8 cellular contexts compared by ENCODE assay signal in genomic region chr6:166382500-166382932, GRCh38. TPM values are rescaled to one million over a fixed set of nuclear protein-coding genes. Genes with fewer than 3 reads are reported as not detected.
A peak's percentile ranks its signal among the peaks of the same experiment; 100 is the strongest.
DNase-seq lines count a peak whose midpoint lies in the region; ATAC-seq and TF ChIP-seq lines count a peak whose summit lies in the region.

No MANE protein-coding gene starts in this region.

- POLR2A ChIA-PET in OCI-LY7 (lab: Charles Lee): no interaction called here

- no peaks in the 10 kb centered on the region for H3K36me3 Mint-ChIP-seq in endothelial cell (ENCODE audit: low read depth, unreplicated experiment)

- H4K20me1 ChIP-seq in OCI-LY7 (ENCODE audit: insufficient read depth, low read length): 0 out of 2 replicates have a peak, but pooled peaks cover 4% of the 10 kb centered on the region
- H4K20me1 ChIP-seq in neural cell (ENCODE audit: insufficient read depth): no peaks in the 10 kb centered on the region

- H3K4me3 ChIP-seq in AG09309 (ENCODE audit: control insufficient read depth, low read depth, low read length) (peak overlapping the region; percentile 84), OCI-LY7 (ENCODE audit: low read depth, low read length, poor library complexity, severe bottlenecking) (peak overlapping the region; percentile 85), neural cell (ENCODE audit: low read length) (peak overlapping the region; percentile 97)

- H3K4me3 Mint-ChIP-seq in endothelial cell (ENCODE audit: unreplicated experiment): peak overlapping the region; percentile 94

- H3K4me2 ChIP-seq in OCI-LY7 (ENCODE audit: low read length): peak overlapping the region; percentile 100
- peak overlapping the region; percentile 71 for H3K4me2 ChIP-seq in neural cell (ENCODE audit: low read length)

- no peaks in the 10 kb centered on the region for H3K36me3 ChIP-seq in OCI-LY7 (ENCODE audit: insufficient read depth, low read length)
- H3K36me3 ChIP-seq in neural cell (ENCODE audit: insufficient read depth, low read length): no peaks in the 10 kb centered on the region

- TF ChIP-seq RAD21 in neural cell (conservative IDR thresholded peaks at IDR 0.05): no peak

- TF ChIP-seq CTCF in AG09309 (IDR thresholded peaks at IDR 0.05; ENCODE audit: control insufficient read depth, insufficient read depth, low read depth, low read length, missing control alignments) (no peak), OCI-LY7 (conservative IDR thresholded peaks at IDR 0.05; ENCODE audit: low read length) (no peak), endothelial cell (IDR thresholded peaks at IDR 0.05; ENCODE audit: unreplicated experiment) (no peak), neural cell (IDR thresholded peaks at IDR 0.05; ENCODE audit: poor library complexity, severe bottlenecking) (no peak)

- no peak for TF ChIP-seq EP300 in neural cell (conservative IDR thresholded peaks at IDR 0.05; ENCODE audit: poor library complexity, severe bottlenecking)

- BruUV-seq in OCI-LY7 (replicated peaks; lab: Mats Ljungman, UMichigan): no TSS peak

- H3K9ac ChIP-seq in neural cell (ENCODE audit: low read length): peak overlapping the region; percentile 73

- no peaks in the 10 kb centered on the region for H3F3A ChIP-seq in neural cell (ENCODE audit: insufficient read depth, low read length, poor library complexity, severe bottlenecking)

- no peak overlapping the region for H3K27ac Mint-ChIP-seq in endothelial cell (ENCODE audit: unreplicated experiment)

- H3K9me2 ChIP-seq in OCI-LY7 (ENCODE audit: insufficient read depth, low read length) (no peaks in the 10 kb centered on the region), neural cell (ENCODE audit: insufficient read depth, low read length) (no peaks in the 10 kb centered on the region)

- H3K4me1 ChIP-seq in OCI-LY7 (ENCODE audit: insufficient read depth, low read length, poor library complexity, severe bottlenecking): peaks cover 12% of the 10 kb centered on the region

- no peaks in the 10 kb centered on the region for H3K27me3 ChIP-seq in neural cell (ENCODE audit: insufficient read depth, low read depth, low read length)

- peak; percentile 8 for ATAC-seq in GM21381 (IDR thresholded peaks at IDR 0.05; ENCODE audit: unreplicated experiment)

- peaks cover 10% of the 10 kb centered on the region for H3K4me1 Mint-ChIP-seq in endothelial cell (ENCODE audit: unreplicated experiment)

- H3K9me3 ChIP-seq in OCI-LY7 (ENCODE audit: low read length): no peaks in the 10 kb centered on the region
- H3K9me3 ChIP-seq in neural cell (ENCODE audit: low read length): no peaks in the 10 kb centered on the region

- CTCF ChIA-PET in OCI-LY7 (lab: Charles Lee; ENCODE audit: unreplicated experiment): no interaction called here

- DNase-seq in AG09309 (ENCODE audit: low read depth): no peak
- no peak for DNase-seq in OCI-LY7 (ENCODE audit: low spot score)
- no peak for DNase-seq in endothelial cell (ENCODE audit: low spot score)
- no peak for DNase-seq in NCI-H226
- DNase-seq in H4 (ENCODE audit: low spot score): no peak
- no peak for DNase-seq in activated gamma-delta T cell (lab: John Stamatoyannopoulos, UW)

- H3K27ac ChIP-seq in OCI-LY7 (ENCODE audit: low read depth, low read length, poor library complexity, severe bottlenecking): no peak overlapping the region
- H3K27ac ChIP-seq in neural cell (ENCODE audit: low read length): peak overlapping the region; percentile 62

- no peaks in the 10 kb centered on the region for H3K9me3 Mint-ChIP-seq in endothelial cell (ENCODE audit: unreplicated experiment)

- H3K27me3 Mint-ChIP-seq in endothelial cell (ENCODE audit: unreplicated experiment): no peaks in the 10 kb centered on the region

- peak overlapping the region; percentile 83 for H2AFZ ChIP-seq in OCI-LY7 (ENCODE audit: low read length)
- peak overlapping the region; percentile 45 for H2AFZ ChIP-seq in neural cell (ENCODE audit: low read depth, low read length)

- intact Hi-C loops in OCI-LY7 (cut with micrococcal nuclease; ENCODE audit: unreplicated experiment): loop anchor here (5.0 kb wide), 2 partner anchors 205 to 225 kb away; no protein-coding TSS in a partner anchor

- peaks cover 16% of the 10 kb centered on the region; the same call in 1 of the 2 replicates for H3K79me2 ChIP-seq in OCI-LY7 (ENCODE audit: insufficient read depth, low read depth, low read length)
- peaks cover 9% of the 10 kb centered on the region for H3K79me2 ChIP-seq in neural cell (replicated peaks; ENCODE audit: insufficient read depth, low read length)

TF ChIP-seq in neural cell, 6 proteins besides CTCF, POLR2A, EP300 and RAD21:
- TF ChIP-seq MXI1 (conservative IDR thresholded peaks at IDR 0.05; ENCODE audit: poor library complexity, severe bottlenecking): no peak
- no peak for TF ChIP-seq POLR2AphosphoS5 (IDR thresholded peaks at IDR 0.05)
- no peak for TF ChIP-seq EZH2 (IDR thresholded peaks at IDR 0.05; ENCODE audit: borderline replicate concordance, insufficient read depth, low read length, poor library complexity, severe bottlenecking)
- TF ChIP-seq TAF1 (IDR thresholded peaks at IDR 0.05; ENCODE audit: low read depth): no peak
- peak; percentile 79 for TF ChIP-seq REST (IDR thresholded peaks at IDR 0.05; ENCODE audit: borderline replicate concordance)

RNA-seq across cellular contexts. Expression of gene MPC1, which starts 0.2 kb away (rescaled TPM):
- total RNA-seq in OCI-LY7 (2014; rRNA removed; shearing (Covaris generic)): 36.1 and 38.9 TPM in 2 replicates
- total RNA-seq in OCI-LY7 (2022) (37.5 and 38.1 TPM in 2 replicates), endothelial cell (ENCODE audit: unreplicated experiment) (23.7 TPM)
- 88.8 and 112 TPM in 2 replicates for polyA plus RNA-seq in neural cell
- polyA minus RNA-seq in neural cell: 40.6 and 49.7 TPM in 2 replicates
- 46.1 and 64.0 TPM in 2 replicates for total RNA-seq in H4 (2014; rRNA removed; shearing (Covaris generic))

RNA-seq across cellular contexts. Expression of gene SFT2D1, which starts 40.2 kb away (rescaled TPM):
- total RNA-seq in OCI-LY7 (2014; rRNA removed; shearing (Covaris generic)): 40.2 and 43.4 TPM in 2 replicates
- total RNA-seq in OCI-LY7 (2022): 63.9 and 67.9 TPM in 2 replicates
- total RNA-seq in endothelial cell (ENCODE audit: unreplicated experiment): 29.1 TPM
- 78.5 and 81.7 TPM in 2 replicates for polyA plus RNA-seq in neural cell
- 19.7 and 26.8 TPM in 2 replicates for polyA minus RNA-seq in neural cell
- total RNA-seq in H4 (2014; rRNA removed; shearing (Covaris generic)): 16.0 and 27.6 TPM in 2 replicates
